In genomic region chr19:54464624-54465266, GRCh38 we compare ENCODE assay signal across 1 cellular context.
A peak's percentile ranks its signal among the peaks of the same experiment; 100 is the strongest.
TF ChIP-seq lines count a peak whose summit lies in the region.

No MANE protein-coding gene starts in this region.

TF ChIP-seq in K562, 482 proteins besides CTCF, POLR2A, EP300 and RAD21 (continued from another document and continues in another):
- TF ChIP-seq AFF1 (IDR thresholded peaks at IDR 0.05; ENCODE audit: low read depth in 1 of 2, partially characterized antibody in 2 of 2), result no peak
- TF ChIP-seq SMAD2 (IDR thresholded peaks at IDR 0.05; ENCODE audit: low read depth, low read length), result no peak
- TF ChIP-seq ZBTB43 (CRISPR knock-in tag; IDR thresholded peaks at IDR 0.05), result no peak
- no peak for TF ChIP-seq ZBTB5 (IDR thresholded peaks at IDR 0.05)
- no peak for TF ChIP-seq ZNF197 (CRISPR knock-in tag; IDR thresholded peaks at IDR 0.05; ENCODE audit: low read depth)
- TF ChIP-seq MTF1 (CRISPR knock-in tag; IDR thresholded peaks at IDR 0.05; ENCODE audit: borderline replicate concordance), result no peak
- peak; percentile 54; the same call in 1 of the 2 replicates for TF ChIP-seq ETV1 (tag; conservative IDR thresholded peaks at IDR 0.05; ENCODE audit: low read depth)
- TF ChIP-seq ZFP30 (CRISPR knock-in tag; IDR thresholded peaks at IDR 0.05; ENCODE audit: borderline replicate concordance), result no peak
- no peak for TF ChIP-seq E2F3 (CRISPR knock-in tag; IDR thresholded peaks at IDR 0.05)
- peak; percentile 73 for TF ChIP-seq PCBP1 (IDR thresholded peaks at IDR 0.05; ENCODE audit: low read depth, low read length, poor library complexity, severe bottlenecking)
- no peak for TF ChIP-seq ZBTB2 (IDR thresholded peaks at IDR 0.05)
- 0 out of 2 replicates have a peak, but pooled peaks have one; percentile 5 for TF ChIP-seq KLF13 (tag; IDR thresholded peaks at IDR 0.05; ENCODE audit: borderline replicate concordance, low read depth)
- no peak for TF ChIP-seq RBM39 (optimal IDR thresholded peaks at IDR 0.05; ENCODE audit: low read depth, low read length)
- TF ChIP-seq ZNF398 (CRISPR knock-in tag; IDR thresholded peaks at IDR 0.05), result no peak
- no peak for TF ChIP-seq HMBOX1 (IDR thresholded peaks at IDR 0.05)
- no peak for TF ChIP-seq HINFP (tag; conservative IDR thresholded peaks at IDR 0.05; ENCODE audit: low read depth)
- no peak for TF ChIP-seq CEBPB (tag; IDR thresholded peaks at IDR 0.05)
- TF ChIP-seq KDM5B (IDR thresholded peaks at IDR 0.05; ENCODE audit: insufficient replicate concordance, low read depth, low read length), result peak; percentile 55
- TF ChIP-seq TSHZ1 (CRISPR knock-in tag; IDR thresholded peaks at IDR 0.05), result no peak
- no peak for TF ChIP-seq CBFA2T2 (conservative IDR thresholded peaks at IDR 0.05)
- no peak for TF ChIP-seq SIX5 (IDR thresholded peaks at IDR 0.05; ENCODE audit: borderline replicate concordance in 1 of 2, insufficient read depth in 1 of 2, low read depth in 1 of 2, low read length in 2 of 2)
- no peak for TF ChIP-seq ETV6 (IDR thresholded peaks at IDR 0.05; ENCODE audit: borderline replicate concordance in 1 of 2, low read depth in 2 of 2, low read length in 1 of 2)
- TF ChIP-seq ETV6 (CRISPR knock-in tag; IDR thresholded peaks at IDR 0.05; ENCODE audit: borderline replicate concordance), result no peak
- no peak for TF ChIP-seq SRSF7 (optimal IDR thresholded peaks at IDR 0.05; ENCODE audit: low read depth, low read length)
- no peak for TF ChIP-seq THRA (IDR thresholded peaks at IDR 0.05)
- no peak for TF ChIP-seq ARID3A (IDR thresholded peaks at IDR 0.05; ENCODE audit: borderline replicate concordance, low read depth, low read length)
- no peak for TF ChIP-seq ETS2 (tag; IDR thresholded peaks at IDR 0.05; ENCODE audit: borderline replicate concordance, poor library complexity, severe bottlenecking)
- TF ChIP-seq KDM1A (IDR thresholded peaks at IDR 0.05), result no peak
- peak; percentile 90 for TF ChIP-seq CHD1 (IDR thresholded peaks at IDR 0.05; ENCODE audit: low read length)
- no peak for TF ChIP-seq ZNF717 (CRISPR knock-in tag; IDR thresholded peaks at IDR 0.05)
- TF ChIP-seq PATZ1 (CRISPR knock-in tag; IDR thresholded peaks at IDR 0.05; ENCODE audit: borderline replicate concordance), result no peak
- no peak for TF ChIP-seq STAT5B (CRISPR knock-in tag; IDR thresholded peaks at IDR 0.05)
